Comparison of ENCODE assay signal across 9 cellular contexts in genomic region chr6:7725849-7726415, GRCh38. TPM values are rescaled to one million over a fixed set of nuclear protein-coding genes. Genes with fewer than 3 reads are reported as not detected.
A peak's percentile ranks its signal among the peaks of the same experiment; 100 is the strongest.
DNase-seq lines count a peak whose midpoint lies in the region; ATAC-seq lines count a peak whose summit lies in the region.
"Had no signal": no experiment of that assay in that cellular context is flagged by ENCODE, and none has a peak within 500 bp of the region (broad histone marks: within the 10 kb centered on the region; RNA-seq: fewer than 3 reads in every experiment).

TSS of gene BMP6 (plus strand) at chr6:7726099. CDS start at chr6:7726956, 857 bp downstream.

- no peaks in the 10 kb centered on the region for H3K36me3 ChIP-seq in CD8-positive, alpha-beta memory T cell (ENCODE audit: insufficient read depth, low read length)
- no peaks in the 10 kb centered on the region for H3K36me3 ChIP-seq in muscle layer of colon (ENCODE audit: insufficient read depth, low read length)

- peak within 1 kb of the TSS; percentile 52 to 83 (median 71) for H3K4me3 Mint-ChIP-seq in CD8-positive, alpha-beta memory T cell

- peaks cover 11% of the 10 kb centered on the region for H3K4me1 ChIP-seq in CD8-positive, alpha-beta memory T cell (ENCODE audit: insufficient read depth, low read length)
- peaks cover 19% of the 10 kb centered on the region for H3K4me1 ChIP-seq in muscle layer of colon (ENCODE audit: insufficient read depth, low read length)

- POLR2A ChIA-PET in CD8-positive, alpha-beta memory T cell (lab: Charles Lee) = no interaction called here

- H3K9me3 Mint-ChIP-seq in CD8-positive, alpha-beta memory T cell = peaks cover 0 to 4% (median 0%) of the 10 kb centered on the region in 5 donors

- CTCF ChIA-PET in CD8-positive, alpha-beta memory T cell (lab: Charles Lee) = interaction anchor here (0.7 kb wide), 1 partner anchor 96 kb away, joined by 3 read pairs; no protein-coding TSS in a partner anchor

- H3K27me3 Mint-ChIP-seq in CD8-positive, alpha-beta memory T cell = peaks cover 64 to 76% of the 10 kb centered on the region in 2 donors

- peaks cover 39% of the 10 kb centered on the region for H3K27me3 ChIP-seq in CD8-positive, alpha-beta memory T cell (ENCODE audit: insufficient read depth, low read length, poor library complexity, severe bottlenecking)
- H3K27me3 ChIP-seq in muscle layer of colon (ENCODE audit: control insufficient read depth in 1 of 2, insufficient read depth in 2 of 2, low read length in 2 of 2) = peaks cover 37 to 58% of the 10 kb centered on the region in 2 donors

- H3K27ac ChIP-seq in CD8-positive, alpha-beta memory T cell (ENCODE audit: low read depth, low read length) = no peak within 1 kb of the TSS
- H3K27ac ChIP-seq in muscle layer of colon (ENCODE audit: low read depth, low read length) = no peak within 1 kb of the TSS

- H3K36me3 Mint-ChIP-seq in CD8-positive, alpha-beta memory T cell = no peaks in the 10 kb centered on the region

- no peak within 1 kb of the TSS for H3K27ac Mint-ChIP-seq in CD8-positive, alpha-beta memory T cell

- H3K9me3 ChIP-seq in CD8-positive, alpha-beta memory T cell (ENCODE audit: low read length) = no peaks in the 10 kb centered on the region
- no peaks in the 10 kb centered on the region for H3K9me3 ChIP-seq in muscle layer of colon (ENCODE audit: low read length)

- ATAC-seq in GM19452 (IDR thresholded peaks at IDR 0.05; ENCODE audit: unreplicated experiment) (peak; percentile 66), HG03520 (IDR thresholded peaks at IDR 0.05; ENCODE audit: unreplicated experiment) (peak; percentile 75)

- no peak within 1 kb of the TSS for H3K9ac ChIP-seq in muscle layer of colon (ENCODE audit: low read length)

- H3K4me3 ChIP-seq in CD8-positive, alpha-beta memory T cell (ENCODE audit: low read length) = no peak within 1 kb of the TSS
- peak within 1 kb of the TSS; percentile 56 to 73 for H3K4me3 ChIP-seq in muscle layer of colon (ENCODE audit: low read depth in 1 of 2, low read length in 2 of 2)

- peaks cover 13 to 26% (median 16%) of the 10 kb centered on the region in 3 donors for H3K4me1 Mint-ChIP-seq in CD8-positive, alpha-beta memory T cell

- peak in 3 of 5 donors; percentile 5 to 48 (median 19) for DNase-seq in CD8-positive, alpha-beta memory T cell
- DNase-seq in NCI-H774 (lab: John Stamatoyannopoulos, UW) = peak; percentile 87
- DNase-seq in activated T-cell treated with anti-CD3 and anti-CD28 coated beads for 24 hours (ENCODE audit: low read depth) = peak; percentile 49
- peak; percentile 74 for DNase-seq in fibroblast of gingiva (ENCODE audit: low read depth)
- DNase-seq in stimulated activated naive CD4-positive, alpha-beta T cell treated with Interleukin-2 at 50 U/mL for 16 hours (lab: John Stamatoyannopoulos, UW) = peak; percentile 25

RNA-seq across cellular contexts. Expression of gene BMP6, which starts in this region (rescaled TPM):
- not detected for total RNA-seq in CD8-positive, alpha-beta memory T cell
- not detected for polyA plus RNA-seq in CD8-positive, alpha-beta memory T cell
- total RNA-seq: T-helper 2 cell treated with Interferon-gamma antibody and Interleukin-4, amounts not matched to agents 100 ng/mL and 5 ng/mL, for 36 hours had no signal

Comparison
In these comparisons a context has a peak if more than half of its experiments do, and no peak if none do; other contexts are left out.
1. Peak in DNase-seq in CD8-positive, alpha-beta memory T cell; RNA of the gene not detected or under 1 TPM.
2. DNase-seq: peak in every context shown above with its lines; median percentile 87 in NCI-H774; 74 in fibroblast of gingiva; 49 in activated T-cell treated with anti-CD3 and anti-CD28 coated beads for 24 hours; 25 in stimulated activated naive CD4-positive, alpha-beta T cell treated with Interleukin-2 at 50 U/mL for 16 hours; 19 in CD8-positive, alpha-beta memory T cell.